Comparison of ENCODE assay signal across 8 cellular contexts in genomic region chr10:80452688-80453391, GRCh38. TPM values are rescaled to one million over a fixed set of nuclear protein-coding genes. Genes with fewer than 3 reads are reported as not detected.
A peak's percentile ranks its signal among the peaks of the same experiment; 100 is the strongest.
DNase-seq lines count a peak whose midpoint lies in the region; ATAC-seq and TF ChIP-seq lines count a peak whose summit lies in the region.

No MANE protein-coding gene starts in this region.

- POLR2A ChIA-PET in WTC11 (lab: Charles Lee) = interaction anchor here (1.2 kb wide), 1 partner anchor 53 kb away, joined by 3 read pairs; no protein-coding TSS in a partner anchor

- no CpG with 5 or more reads among the region's 9 CpGs for WGBS in H9 (ENCODE audit: extremely low coverage, insufficient read length, low lambda C conversion rate)
- WGBS in hepatocyte (ENCODE audit: low lambda C conversion rate, missing lambda C conversion rate) = 59% methylated on average over 9 of the region's 9 CpGs
- 80 to 83% methylated on average over 9 of the region's 9 CpGs for WGBS in sigmoid colon, 2 donors

- no peak overlapping the region for H3K27ac ChIP-seq in H9 (ENCODE audit: insufficient read length, low read depth, low read length)
- H3K27ac ChIP-seq in hepatocyte = peak overlapping the region; percentile 92
- peak overlapping the region; percentile 86 to 100 (median 96) for H3K27ac ChIP-seq in sigmoid colon

- H3K79me2 ChIP-seq in H9 (ENCODE audit: insufficient read depth, low read length) (peaks cover 14% of the 10 kb centered on the region; the same call in 1 of the 2 replicates), hepatocyte (peaks cover 41% of the 10 kb centered on the region)

- TF ChIP-seq EP300 in sigmoid colon (IDR thresholded peaks at IDR 0.05) = no peak

- CTCF ChIA-PET in WTC11 (lab: Charles Lee) = interaction anchor here (0.6 to 34.2 kb wide), 6 partner anchors 9 to 210 kb away, joined by 3 to 802 read pairs (median 4); no protein-coding TSS in a partner anchor

- H2BK12ac ChIP-seq in H9 (ENCODE audit: insufficient read length, low read depth, low read length) = no peak overlapping the region

- no peak overlapping the region for H4K91ac ChIP-seq in H9 (ENCODE audit: insufficient read length, low read depth, low read length)

- no peaks in the 10 kb centered on the region for H3K9me3 Mint-ChIP-seq in H9
- no peaks in the 10 kb centered on the region for H3K9me3 Mint-ChIP-seq in WTC11

- DNase-seq in H9 (no peak), WTC11 (ENCODE audit: low spot score) (no peak), hepatocyte (ENCODE audit: low spot score) (no peak), sigmoid colon (no peak), NCI-H1436 (lab: John Stamatoyannopoulos, UW) (no peak), HK-2 (ENCODE audit: unreplicated experiment) (no peak)

- H2AFZ ChIP-seq in H9 (ENCODE audit: low read length) (no peak overlapping the region), hepatocyte (peak overlapping the region; percentile 57)

- H4K20me1 ChIP-seq in H9 (ENCODE audit: control insufficient read depth, insufficient read depth, insufficient read length) (peaks cover 6% of the 10 kb centered on the region), hepatocyte (ENCODE audit: insufficient read depth, poor library complexity, severe bottlenecking) (peaks cover 28% of the 10 kb centered on the region)

- H2BK5ac ChIP-seq in H9 (ENCODE audit: insufficient read length, low read length) = no peak overlapping the region

- no peak for TF ChIP-seq POLR2A in sigmoid colon (IDR thresholded peaks at IDR 0.05)

- H3K36me3 ChIP-seq in hepatocyte (replicated peaks; ENCODE audit: insufficient read depth, low read depth) (no peaks in the 10 kb centered on the region), sigmoid colon (no peaks in the 10 kb centered on the region)

- no peak overlapping the region for H2BK15ac ChIP-seq in H9 (ENCODE audit: low read depth, low read length)

- no peak overlapping the region for H3K14ac ChIP-seq in H9 (ENCODE audit: insufficient read depth, low read length)

- H3K36me3 Mint-ChIP-seq in H9 (ENCODE audit: insufficient read depth in 1 of 3, low read depth in 3 of 3) (peaks cover 0 to 2% (median 0%) of the 10 kb centered on the region in 3 experiments; a peak in 2 of 7 replicates), WTC11 (no peaks in the 10 kb centered on the region)

- H3K27me3 ChIP-seq in H9 (ENCODE audit: insufficient read depth, low read length) (no peaks in the 10 kb centered on the region; the same call in 1 of the 2 replicates), hepatocyte (no peaks in the 10 kb centered on the region), sigmoid colon (no peaks in the 10 kb centered on the region)

- ATAC-seq in WTC11 = no peak
- ATAC-seq in GM21529 (IDR thresholded peaks at IDR 0.05; ENCODE audit: unreplicated experiment) = no peak
- ATAC-seq in HG03159 (IDR thresholded peaks at IDR 0.05; ENCODE audit: unreplicated experiment) = no peak

- H3K4me2 ChIP-seq in H9 (ENCODE audit: insufficient read depth, insufficient read length, low read length) (peak overlapping the region; percentile 50), hepatocyte (peak overlapping the region; percentile 72)

- peaks cover 4% of the 10 kb centered on the region for H3K79me1 ChIP-seq in H9 (ENCODE audit: insufficient read depth, low read depth, low read length, poor library complexity, severe bottlenecking)

- no peak overlapping the region for H3K56ac ChIP-seq in H9 (ENCODE audit: insufficient read length, low read depth, low read length)

- intact Hi-C loops in sigmoid colon (cut with DNase I) = loop anchor here (5.0 kb wide), 2 partner anchors 41 to 71 kb away; no protein-coding TSS in a partner anchor

- TF ChIP-seq CTCF in H9 (conservative IDR thresholded peaks at IDR 0.05) = no peak
- no peak for TF ChIP-seq CTCF in WTC11 (IDR thresholded peaks at IDR 0.05)
- TF ChIP-seq CTCF in hepatocyte (IDR thresholded peaks at IDR 0.05; ENCODE audit: poor library complexity) = no peak
- no peak for TF ChIP-seq CTCF in sigmoid colon (IDR thresholded peaks at IDR 0.05)

- H3K4me3 ChIP-seq in hepatocyte (peak overlapping the region; percentile 34), sigmoid colon (peak overlapping the region in 1 of 4 donors; percentile 76)

- H3T11ph ChIP-seq in H9 (ENCODE audit: low read length) = no peak overlapping the region

- H3K9ac ChIP-seq in H9 (ENCODE audit: extremely low read depth, insufficient read length, low read length) = no peak overlapping the region

- peaks cover 17% of the 10 kb centered on the region for H3K27me3 Mint-ChIP-seq in H9 (ENCODE audit: low read depth)
- H3K27me3 Mint-ChIP-seq in WTC11 (ENCODE audit: low read depth) = no peaks in the 10 kb centered on the region

- H4K5ac ChIP-seq in H9 (ENCODE audit: insufficient read length, low read depth, low read length) = no peak overlapping the region

- H3K4ac ChIP-seq in H9 (ENCODE audit: low read depth, low read length) = no peak overlapping the region

- H3K4me1 ChIP-seq in H9 (ENCODE audit: insufficient read depth, low read length) = peaks cover 4% of the 10 kb centered on the region; the same call in 1 of the 2 replicates
- peaks cover 43% of the 10 kb centered on the region for H3K4me1 ChIP-seq in hepatocyte (ENCODE audit: insufficient read depth)
- H3K4me1 ChIP-seq in sigmoid colon = peaks cover 0 to 34% (median 30%) of the 10 kb centered on the region in 4 donors

- H3K27ac Mint-ChIP-seq in H9 = peak overlapping the region in 1 of 3 experiments; percentile 94; a peak in 3 of 7 replicates
- peak overlapping the region; percentile 84; the same call in 1 of the 2 replicates for H3K27ac Mint-ChIP-seq in WTC11

- H3K23me2 ChIP-seq in H9 (ENCODE audit: insufficient read length, low read depth, low read length, poor library complexity, severe bottlenecking) = peaks cover 9% of the 10 kb centered on the region

- H3K4me1 Mint-ChIP-seq in H9 (peaks cover 27% of the 10 kb centered on the region in 2 experiments), WTC11 (peaks cover 24% of the 10 kb centered on the region)

- H3K23ac ChIP-seq in H9 (ENCODE audit: insufficient read length, low read depth, low read length) = no peak overlapping the region

- H3K9me2 ChIP-seq in hepatocyte (replicated peaks; ENCODE audit: insufficient read depth) = no peaks in the 10 kb centered on the region

- H3K18ac ChIP-seq in H9 (ENCODE audit: insufficient read length, low read depth, low read length) = no peak overlapping the region

- H3K9me3 ChIP-seq in H9 (ENCODE audit: control insufficient read depth, low read depth, low read length) (no peaks in the 10 kb centered on the region), hepatocyte (ENCODE audit: low read depth) (no peaks in the 10 kb centered on the region), sigmoid colon (no peaks in the 10 kb centered on the region)

- no peak overlapping the region for H4K8ac ChIP-seq in H9 (replicated peaks; ENCODE audit: insufficient read length, low read depth, low read length)

- H2BK120ac ChIP-seq in H9 (ENCODE audit: low read depth, low read length, poor library complexity, severe bottlenecking) = no peak overlapping the region

- H3K4me3 Mint-ChIP-seq in H9 (peak overlapping the region; percentile 75 to 88), WTC11 (peak overlapping the region; percentile 88)

- H2AK5ac ChIP-seq in H9 (ENCODE audit: insufficient read length, low read length) = no peak overlapping the region

- H2BK20ac ChIP-seq in H9 (ENCODE audit: low read depth, low read length, poor library complexity, severe bottlenecking) = no peak overlapping the region

TF ChIP-seq in WTC11, 78 proteins besides CTCF, POLR2A, EP300 and RAD21:
- TF ChIP-seq ZBTB21 (CRISPR knock-in tag; IDR thresholded peaks at IDR 0.05; ENCODE audit: borderline replicate concordance) = no peak
- TF ChIP-seq, protein P1, sequence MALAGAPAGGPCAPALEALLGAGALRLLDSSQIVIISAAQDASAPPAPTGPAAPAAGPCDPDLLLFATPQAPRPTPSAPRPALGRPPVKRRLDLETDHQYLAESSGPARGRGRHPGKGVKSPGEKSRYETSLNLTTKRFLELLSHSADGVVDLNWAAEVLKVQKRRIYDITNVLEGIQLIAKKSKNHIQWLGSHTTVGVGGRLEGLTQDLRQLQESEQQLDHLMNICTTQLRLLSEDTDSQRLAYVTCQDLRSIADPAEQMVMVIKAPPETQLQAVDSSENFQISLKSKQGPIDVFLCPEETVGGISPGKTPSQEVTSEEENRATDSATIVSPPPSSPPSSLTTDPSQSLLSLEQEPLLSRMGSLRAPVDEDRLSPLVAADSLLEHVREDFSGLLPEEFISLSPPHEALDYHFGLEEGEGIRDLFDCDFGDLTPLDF (CRISPR knock-in tag; IDR thresholded peaks at IDR 0.05) = no peak
- TF ChIP-seq SMAD4 (CRISPR knock-in tag; IDR thresholded peaks at IDR 0.05) = no peak
- TF ChIP-seq GTF2I (CRISPR knock-in tag; conservative IDR thresholded peaks at IDR 0.05) = no peak

RNA-seq across cellular contexts. Expression of gene TSPAN14, which starts 1.3 kb away (rescaled TPM):
- total RNA-seq in H9 (2021) (46.6 and 46.8 TPM in 2 replicates), WTC11 (2021) (64.0 to 73.5 TPM (median 72.1 TPM) in 3 replicates), hepatocyte (55.1 and 65.9 TPM in 2 replicates), sigmoid colon (10 to 100 TPM; 22.0 to 29.9 (median 23.9) TPM)
- polyA plus RNA-seq in hepatocyte (90.4 and 104 TPM in 2 replicates), sigmoid colon (10 to 100 TPM; 12.0 to 67.3 (median 14.1) TPM)

RNA-seq across cellular contexts. Expression of gene PRXL2A, which starts 44.5 kb away (rescaled TPM):
- total RNA-seq in H9 (2021) (43.4 and 47.1 TPM in 2 replicates), WTC11 (2021) (46.6 to 56.5 TPM (median 52.4 TPM) in 3 replicates), hepatocyte (159 and 166 TPM in 2 replicates), sigmoid colon (10 to 100 TPM; 43.7 to 57.4 (median 50.9) TPM)
- polyA plus RNA-seq in hepatocyte (214 and 222 TPM in 2 replicates), sigmoid colon (10 to 100 TPM; 33.3 to 63.5 (median 37.8) TPM)
